In genomic region chr13:73462241-73462640, GRCh38 we compare ENCODE assay signal across 26 cellular contexts.
"Had no signal": no experiment of that assay in that cellular context is flagged by ENCODE, and none has a peak within 500 bp of the region (broad histone marks: within the 10 kb centered on the region; RNA-seq: fewer than 3 reads in every experiment).

No MANE protein-coding gene starts in this region.

- H3K4me1 Mint-ChIP-seq: memory B cell; naive thymus-derived CD8-positive, alpha-beta T cell; nephron progenitor cell; stimulated activated effector memory CD8-positive, alpha-beta T cell treated with anti-CD3 and anti-CD28 coated beads, Interleukin-12 subunit alpha, Interleukin-12 subunit beta, amount 100 ng/mL, for 72 hours had no signal

- H3K36me3 Mint-ChIP-seq: memory B cell; stimulated activated effector memory CD8-positive, alpha-beta T cell treated with anti-CD3 and anti-CD28 coated beads, Interleukin-12 subunit alpha, Interleukin-12 subunit beta, amount 100 ng/mL, for 72 hours had no signal

- H3K4me3 ChIP-seq: gastroesophageal sphincter, heart left ventricle, hepatocyte, lung, prostate gland, right atrium auricular region, stomach, thyroid gland had no signal

- H3K79me2 ChIP-seq: hepatocyte had no signal

- H3K4me2 ChIP-seq: hepatocyte had no signal

- H3K27me3 Mint-ChIP-seq: dendritic cell treated with granulocyte-macrophage colony-stimulating factor and Interleukin-4, amounts not matched to agents 40 ng/mL and 50 ng/mL, for 4 days; memory B cell; type B pancreatic cell had no signal

- H3K27ac ChIP-seq: epithelial cell of prostate, gastroesophageal sphincter, heart left ventricle, hepatocyte, prostate gland, right atrium auricular region, stomach, thyroid gland had no signal

- H3K4me1 ChIP-seq: gastroesophageal sphincter, heart left ventricle, prostate gland, right atrium auricular region, stomach, thyroid gland had no signal

- H3K9me3 ChIP-seq: gastroesophageal sphincter, heart left ventricle, prostate gland, right atrium auricular region, thyroid gland had no signal

- H2AFZ ChIP-seq: hepatocyte had no signal

- H3K27ac Mint-ChIP-seq: dendritic cell treated with granulocyte-macrophage colony-stimulating factor and Interleukin-4, amounts not matched to agents 40 ng/mL and 50 ng/mL, for 4 days; endodermal cell; memory B cell; naive thymus-derived CD8-positive, alpha-beta T cell; nephron progenitor cell; stimulated activated effector memory CD8-positive, alpha-beta T cell treated with anti-CD3 and anti-CD28 coated beads, Interleukin-12 subunit alpha, Interleukin-12 subunit beta, amount 100 ng/mL, for 72 hours had no signal

- H3K36me3 ChIP-seq: gastroesophageal sphincter, heart left ventricle, prostate gland, right atrium auricular region, stomach, thyroid gland had no signal

- H3K27me3 ChIP-seq: gastroesophageal sphincter, heart left ventricle, hepatocyte, right atrium auricular region, stomach, thyroid gland had no signal

- DNase-seq: effector CD8-positive, alpha-beta T cell; endodermal cell; foreskin fibroblast; heart left ventricle; kidney; naive thymus-derived CD8-positive, alpha-beta T cell; nephron progenitor cell; nucleus accumbens; stimulated activated CD4-positive, alpha-beta T cell treated with anti-CD3 and anti-CD28 coated beads, Interleukin-2, amount 100 ng/mL, for 24 hours; stimulated activated CD4-positive, alpha-beta T cell treated with anti-CD3 and anti-CD28 coated beads, Interleukin-4, amount 100 ng/mL, for 24 hours; stimulated activated naive CD4-positive, alpha-beta T cell treated with Interleukin-2 at 50 U/mL for 16 hours; stomach; thyroid gland had no signal

- H3K4me3 Mint-ChIP-seq: dendritic cell treated with granulocyte-macrophage colony-stimulating factor and Interleukin-4, amounts not matched to agents 40 ng/mL and 50 ng/mL, for 4 days; endodermal cell; memory B cell; naive thymus-derived CD8-positive, alpha-beta T cell; nephron progenitor cell; stimulated activated effector memory CD8-positive, alpha-beta T cell treated with anti-CD3 and anti-CD28 coated beads, Interleukin-12 subunit alpha, Interleukin-12 subunit beta, amount 100 ng/mL, for 72 hours; type B pancreatic cell had no signal

- ATAC-seq: esophagus mucosa; gastroesophageal sphincter; heart left ventricle; left lobe of liver; naive thymus-derived CD8-positive, alpha-beta T cell; sciatic nerve; stimulated activated effector memory CD8-positive, alpha-beta T cell treated with anti-CD3 and anti-CD28 coated beads, Interleukin-12 subunit alpha, Interleukin-12 subunit beta, amount 100 ng/mL, for 72 hours had no signal
